9 cellular contexts compared by ENCODE assay signal in genomic region chr9:34072410-34072809, GRCh38. TPM values are rescaled to one million over a fixed set of nuclear protein-coding genes. Genes with fewer than 3 reads are reported as not detected.
DNase-seq lines count a peak whose midpoint lies in the region; ATAC-seq and TF ChIP-seq lines count a peak whose summit lies in the region.
"Had no signal": no experiment of that assay in that cellular context is flagged by ENCODE, and none has a peak within 500 bp of the region (broad histone marks: within the 10 kb centered on the region; RNA-seq: fewer than 3 reads in every experiment).

No MANE protein-coding gene starts in this region.

- peaks cover 3% of the 10 kb centered on the region for H3K4me1 Mint-ChIP-seq in neural crest cell

- H3K9me3 Mint-ChIP-seq in neural crest cell, result no peaks in the 10 kb centered on the region

- H3K27ac ChIP-seq in 22Rv1, result peak overlapping the region; percentile 98

- in situ Hi-C loops in GM13977 (cut with MboI; ENCODE audit: low pct_unique_long_range_greater_than_20kb, low sequenced_read_pairs, unreplicated experiment), result no loop called here

- no peak for TF ChIP-seq RAD21 in Ishikawa (IDR thresholded peaks at IDR 0.05; ENCODE audit: low read depth)

- TF ChIP-seq CTCF in 22Rv1 (IDR thresholded peaks at IDR 0.05) (no peak), neural crest cell (conservative IDR thresholded peaks at IDR 0.05) (no peak), GM13977 (IDR thresholded peaks at IDR 0.05; ENCODE audit: extremely low read depth, insufficient read depth, missing control alignments) (no peak)

- H3K36me3 Mint-ChIP-seq in neural crest cell (ENCODE audit: low read depth), result no peaks in the 10 kb centered on the region

- ATAC-seq in GM21717 (IDR thresholded peaks at IDR 0.05; ENCODE audit: unreplicated experiment), result no peak

- TF ChIP-seq EP300 in Ishikawa (IDR thresholded peaks at IDR 0.05; ENCODE audit: borderline replicate concordance), result 0 out of 2 replicates have a peak, but pooled peaks have one; percentile 18

- DNase-seq in ecto neural progenitor cell (ENCODE audit: low spot score) (peak; percentile 55), neural crest cell (ENCODE audit: low read depth, low spot score) (no peak), GM03348 (ENCODE audit: low spot score) (no peak), GM13977 (ENCODE audit: low spot score) (no peak), NCI-H82 (lab: John Stamatoyannopoulos, UW) (no peak)
- DNase-seq: NCI-H1092 treated with DMSO at 0.1 percent for 48 hours had no signal

- H3K27ac Mint-ChIP-seq in neural crest cell (ENCODE audit: unreplicated experiment), result peak overlapping the region; percentile 28

- H3K27me3 Mint-ChIP-seq in neural crest cell (ENCODE audit: low read depth), result no peaks in the 10 kb centered on the region

- H3K4me3 Mint-ChIP-seq in neural crest cell, result no peak overlapping the region

TF ChIP-seq in Ishikawa, 13 proteins besides CTCF, POLR2A, EP300 and RAD21:
- TF ChIP-seq FOXM1 (IDR thresholded peaks at IDR 0.05; ENCODE audit: borderline replicate concordance, low read depth) (no peak), CEBPB (IDR thresholded peaks at IDR 0.05) (no peak), NFIC (IDR thresholded peaks at IDR 0.05) (no peak), REST (IDR thresholded peaks at IDR 0.05; ENCODE audit: low read depth) (no peak), MAX (IDR thresholded peaks at IDR 0.05) (no peak), CREB1 (IDR thresholded peaks at IDR 0.05; ENCODE audit: low read depth) (no peak), TEAD4 (IDR thresholded peaks at IDR 0.05) (peak; percentile 59; the same call in 1 of the 2 replicates), ZBTB7A (IDR thresholded peaks at IDR 0.05; ENCODE audit: low read depth) (no peak), TAF1 (IDR thresholded peaks at IDR 0.05; ENCODE audit: low read depth) (no peak), TCF12 (IDR thresholded peaks at IDR 0.05; ENCODE audit: low read depth) (peak; percentile 49), EGR1 (IDR thresholded peaks at IDR 0.05) (no peak)
- TF ChIP-seq, protein P1, sequence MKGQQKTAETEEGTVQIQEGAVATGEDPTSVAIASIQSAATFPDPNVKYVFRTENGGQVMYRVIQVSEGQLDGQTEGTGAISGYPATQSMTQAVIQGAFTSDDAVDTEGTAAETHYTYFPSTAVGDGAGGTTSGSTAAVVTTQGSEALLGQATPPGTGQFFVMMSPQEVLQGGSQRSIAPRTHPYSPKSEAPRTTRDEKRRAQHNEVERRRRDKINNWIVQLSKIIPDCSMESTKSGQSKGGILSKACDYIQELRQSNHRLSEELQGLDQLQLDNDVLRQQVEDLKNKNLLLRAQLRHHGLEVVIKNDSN (IDR thresholded peaks at IDR 0.05), result no peak

RNA-seq across cellular contexts. Expression of gene UBAP2, which starts 23.7 kb away (rescaled TPM):
- 60.7 and 62.7 TPM in 2 replicates for total RNA-seq in neural crest cell

RNA-seq across cellular contexts. Expression of gene DCAF12, which starts 54.1 kb away (rescaled TPM):
- total RNA-seq in neural crest cell, result 52.6 and 54.1 TPM in 2 replicates
